In the genomic region with DNA sequence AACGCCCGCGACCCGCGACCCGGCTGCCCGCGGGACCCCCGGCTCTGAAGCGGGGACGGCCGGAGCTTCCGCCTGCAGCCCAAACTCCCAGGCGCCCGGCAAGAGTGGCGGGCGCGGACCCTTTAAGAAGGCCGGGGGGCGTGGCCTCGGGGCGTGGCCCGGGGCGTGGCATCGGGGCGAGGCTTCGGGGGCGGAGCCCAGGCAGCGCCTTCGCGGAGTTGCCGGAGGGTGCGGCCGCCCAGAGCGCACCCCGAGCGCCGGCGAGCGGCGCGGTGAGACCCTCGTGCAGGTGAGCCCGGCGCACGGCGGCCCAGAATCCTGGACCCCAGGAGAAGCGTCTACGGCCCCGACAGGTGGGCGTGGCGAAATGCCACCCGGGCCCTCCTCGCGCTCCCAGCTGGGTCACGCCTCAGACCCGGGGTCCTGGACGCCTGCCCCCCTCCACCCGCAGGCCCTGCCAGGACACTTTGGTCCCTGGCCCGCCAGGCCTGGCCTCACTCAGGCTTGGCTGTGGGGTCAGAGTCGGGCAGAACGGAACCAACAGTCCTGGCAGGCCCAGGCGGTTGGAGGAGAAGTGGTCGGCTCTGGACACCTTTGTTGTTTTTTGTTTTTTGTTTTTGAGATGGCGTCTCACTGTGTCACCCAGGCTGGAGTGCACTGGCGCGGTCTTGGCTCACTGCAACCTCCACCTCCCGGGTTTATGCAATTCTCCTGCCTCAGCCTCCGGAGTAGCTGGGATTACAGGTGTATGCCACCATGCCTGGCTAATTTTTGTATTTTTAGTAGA, we compare ENCODE assay signal across 8 cellular contexts. TPM values are rescaled to one million over a fixed set of nuclear protein-coding genes. Genes with fewer than 3 reads are reported as not detected.
DNase-seq lines count a peak whose midpoint lies in the region; ATAC-seq lines count a peak whose summit lies in the region.

No MANE protein-coding gene starts in this region.

- peak overlapping the region; percentile 92 for H3K4me2 ChIP-seq in BLaER1

- H3K27ac ChIP-seq in BLaER1, result no peak overlapping the region
- H3K27ac ChIP-seq in esophagus (ENCODE audit: low read depth in 2 of 2, low read length in 1 of 2), result no peak overlapping the region
- H3K27ac ChIP-seq in muscle layer of colon (ENCODE audit: low read depth, low read length), result no peak overlapping the region

- WGBS in esophagus, 2 donors, result 3% methylated on average over 41 to 69 of the region's 69 CpGs

- H3K9ac ChIP-seq in BLaER1, result peak overlapping the region; percentile 32; the same call in 1 of the 2 replicates
- H3K9ac ChIP-seq in muscle layer of colon (ENCODE audit: low read length), result no peak overlapping the region

- peaks cover 44% of the 10 kb centered on the region for H4K20me1 ChIP-seq in BLaER1

- no peaks in the 10 kb centered on the region for H3K9me3 ChIP-seq in BLaER1
- H3K9me3 ChIP-seq in esophagus (ENCODE audit: control insufficient read depth in 2 of 2, insufficient read depth in 1 of 2, low read depth in 1 of 2, low read length in 1 of 2), result peaks cover 0 to 3% of the 10 kb centered on the region in 2 donors
- H3K9me3 ChIP-seq in muscle layer of colon (ENCODE audit: low read length), result no peaks in the 10 kb centered on the region

- peak overlapping the region; percentile 70 for H3K4me3 ChIP-seq in BLaER1
- peak overlapping the region; percentile 30 to 40 for H3K4me3 ChIP-seq in esophagus (ENCODE audit: low read depth in 1 of 2, low read length in 2 of 2)
- peak overlapping the region; percentile 2 to 35 for H3K4me3 ChIP-seq in muscle layer of colon (ENCODE audit: low read depth in 1 of 2, low read length in 2 of 2)

- peak; percentile 73 for ATAC-seq in GM19035 (IDR thresholded peaks at IDR 0.05; ENCODE audit: unreplicated experiment)
- peak; percentile 62 for ATAC-seq in HG03432 (IDR thresholded peaks at IDR 0.05; ENCODE audit: unreplicated experiment)

- peaks cover 10% of the 10 kb centered on the region for H3K36me3 ChIP-seq in BLaER1
- H3K36me3 ChIP-seq in esophagus (ENCODE audit: control insufficient read depth in 2 of 2, insufficient read depth in 2 of 2, low read length in 1 of 2), result peaks cover 0 to 6% of the 10 kb centered on the region in 2 donors
- no peaks in the 10 kb centered on the region for H3K36me3 ChIP-seq in muscle layer of colon (ENCODE audit: insufficient read depth, low read length)

- peak; percentile 62 to 72 for DNase-seq in NOMO-1 (lab: John Stamatoyannopoulos, UW; ENCODE audit: unreplicated experiment in 2 of 2)
- peak; percentile 90 for DNase-seq in activated T-cell treated with anti-CD3 and anti-CD28 coated beads for 1 hour (ENCODE audit: low read depth)
- peak; percentile 90 to 91 for DNase-seq in stimulated activated CD8-positive, alpha-beta memory T cell treated with anti-CD3 and anti-CD28 coated beads, Interleukin-7, amount 100 ng/mL, for 1 hour (ENCODE audit: low read depth in 2 of 2)

- H3K27me3 ChIP-seq in BLaER1, result peaks cover 74% of the 10 kb centered on the region
- H3K27me3 ChIP-seq in esophagus (ENCODE audit: control insufficient read depth in 1 of 2, insufficient read depth in 2 of 2, low read length in 2 of 2), result no peaks in the 10 kb centered on the region
- peaks cover 45 to 72% of the 10 kb centered on the region in 2 donors for H3K27me3 ChIP-seq in muscle layer of colon (ENCODE audit: control insufficient read depth in 1 of 2, insufficient read depth in 2 of 2, low read length in 2 of 2)

- peaks cover 71% of the 10 kb centered on the region for H3K4me1 ChIP-seq in BLaER1
- H3K4me1 ChIP-seq in esophagus (ENCODE audit: control insufficient read depth in 2 of 2, insufficient read depth in 2 of 2, low read length in 1 of 2), result peaks cover 6 to 7% of the 10 kb centered on the region in 2 donors
- peaks cover 6% of the 10 kb centered on the region for H3K4me1 ChIP-seq in muscle layer of colon (ENCODE audit: insufficient read depth, low read length)

RNA-seq across cellular contexts. Expression of a gene that starts 14.4 kb away (rescaled TPM):
- polyA plus RNA-seq in esophagus, result 10 to 100 TPM; 28.2 to 44.2 TPM

RNA-seq across cellular contexts. Expression of a gene that starts 39.8 kb away (rescaled TPM):
- 10 to 100 TPM; 17.0 to 40.6 TPM for polyA plus RNA-seq in esophagus

RNA-seq across cellular contexts. Expression of a gene that starts 46.4 kb away (rescaled TPM):
- 10 to 100 TPM; 17.8 to 40.7 TPM for polyA plus RNA-seq in esophagus

RNA-seq across cellular contexts. Expression of a gene that starts 56.2 kb away (rescaled TPM):
- polyA plus RNA-seq in esophagus, result 10 to 100 TPM; 13.0 to 27.5 TPM

RNA-seq across cellular contexts. Expression of a gene that starts 59.8 kb away (rescaled TPM):
- 10 to 100 TPM; 15.1 to 20.2 TPM for polyA plus RNA-seq in esophagus

Comparison
In these comparisons a context has a peak if more than half of its experiments do, and no peak if none do; other contexts are left out.
1. H3K4me3 ChIP-seq: peak in every context shown above with its lines; median percentile 70 in BLaER1; 35 in esophagus; 18 in muscle layer of colon.